Comparison of ENCODE assay signal across 12 cellular contexts in the genomic region with DNA sequence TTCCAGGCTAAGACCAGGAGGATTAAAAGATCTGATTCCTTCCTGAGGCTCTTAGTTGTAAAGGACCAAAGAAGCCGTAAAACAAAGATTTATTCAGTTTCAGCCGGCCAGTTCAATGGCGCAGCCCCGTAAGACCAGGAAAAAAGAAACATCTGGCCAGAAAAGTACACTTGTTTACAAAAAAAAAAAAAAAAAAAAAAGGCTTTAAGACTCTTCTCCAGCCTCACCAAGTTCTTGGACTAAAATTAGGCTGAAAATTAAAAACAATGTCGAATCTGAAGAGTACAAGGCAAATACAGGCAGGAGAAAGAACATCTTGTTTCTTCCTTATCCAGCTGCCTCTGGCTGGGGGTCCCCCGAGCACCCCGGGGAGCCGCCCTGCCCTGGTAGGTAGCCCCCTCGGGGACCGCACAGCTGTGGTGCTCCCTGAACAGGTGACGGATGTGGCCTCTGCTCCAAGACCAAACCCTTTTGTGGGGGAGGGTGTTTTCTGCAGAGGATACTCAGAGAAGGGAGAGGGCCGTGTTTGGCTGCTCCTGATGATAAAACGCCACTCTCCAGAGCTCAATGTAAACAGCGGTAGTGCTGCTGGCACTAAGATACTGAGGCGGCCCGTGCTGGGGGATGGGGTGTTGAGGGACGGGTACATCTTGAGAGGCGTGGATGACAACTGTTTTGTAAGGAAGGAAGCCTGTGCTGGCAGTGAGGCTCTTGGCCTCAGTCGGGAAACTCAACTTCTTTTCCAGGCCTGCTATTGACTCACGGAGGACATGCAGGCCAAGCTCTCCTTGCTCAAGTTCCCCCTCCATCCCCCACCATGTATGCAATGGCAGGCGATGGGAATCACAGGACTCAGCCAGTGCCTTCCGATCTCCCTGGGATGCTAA.
A peak's percentile ranks its signal among the peaks of the same experiment; 100 is the strongest.
DNase-seq lines count a peak whose midpoint lies in the region; ATAC-seq and TF ChIP-seq lines count a peak whose summit lies in the region.
"Had no signal": no experiment of that assay in that cellular context is flagged by ENCODE, and none has a peak within 500 bp of the region (broad histone marks: within the 10 kb centered on the region; RNA-seq: fewer than 3 reads in every experiment).

No MANE protein-coding gene starts in this region.

- no peaks in the 10 kb centered on the region for H3K4me1 Mint-ChIP-seq in Calu3 (ENCODE audit: low read depth, unreplicated experiment)
- H3K4me1 Mint-ChIP-seq in naive thymus-derived CD4-positive, alpha-beta T cell: no peaks in the 10 kb centered on the region

- DNase-seq in PC-9 (no peak), left ventricle myocardium superior (peak; percentile 83), trophoblast cell (no peak), Calu3 (no peak), AML-193 (lab: John Stamatoyannopoulos, UW) (no peak)
- DNase-seq in naive thymus-derived CD4-positive, alpha-beta T cell: no peak
- DNase-seq: activated naive CD4-positive, alpha-beta T cell treated with Interleukin-2 at 50 U/mL for 16 hours; dorsolateral prefrontal cortex; NCI-H1105; PC-3 had no signal

- H3K9me2 ChIP-seq in PC-9 (ENCODE audit: insufficient read depth): no peaks in the 10 kb centered on the region

- POLR2A ChIA-PET in PC-9 (lab: Charles Lee; ENCODE audit: unreplicated experiment): no interaction called here
- POLR2A ChIA-PET in naive thymus-derived CD4-positive, alpha-beta T cell (lab: Charles Lee): no interaction called here

- no peak overlapping the region for H3K27ac Mint-ChIP-seq in Calu3 (ENCODE audit: unreplicated experiment)
- peak overlapping the region in 1 of 9 donors; percentile 36 for H3K27ac Mint-ChIP-seq in naive thymus-derived CD4-positive, alpha-beta T cell

- no peak overlapping the region for H2BK120ac ChIP-seq in trophoblast cell (ENCODE audit: insufficient read depth, low read length, poor library complexity)

- H3K36me3 Mint-ChIP-seq in Calu3 (ENCODE audit: insufficient read depth, unreplicated experiment): no peaks in the 10 kb centered on the region
- peaks cover 0 to 3% (median 0%) of the 10 kb centered on the region in 5 donors for H3K36me3 Mint-ChIP-seq in naive thymus-derived CD4-positive, alpha-beta T cell

- TF ChIP-seq CTCF in PC-9 (conservative IDR thresholded peaks at IDR 0.05) (no peak), Calu3 (IDR thresholded peaks at IDR 0.05; ENCODE audit: unreplicated experiment) (no peak)

- H2BK5ac ChIP-seq in trophoblast cell (ENCODE audit: low read depth, low read length, poor library complexity): no peak overlapping the region

- peaks cover 54% of the 10 kb centered on the region for H3K27me3 Mint-ChIP-seq in Calu3 (ENCODE audit: unreplicated experiment)
- peaks cover 3 to 45% (median 30%) of the 10 kb centered on the region in 5 donors for H3K27me3 Mint-ChIP-seq in naive thymus-derived CD4-positive, alpha-beta T cell

- H3F3A ChIP-seq in PC-9 (ENCODE audit: insufficient read depth, low read depth): peaks cover 7% of the 10 kb centered on the region; the same call in 1 of the 2 replicates

- H3K27ac ChIP-seq in BLaER1 treated with 17β-estradiol and CSF1 and Interleukin-3, amounts not matched to agents 10 nM and 100 nM: peak overlapping the region in 10 of 11 experiments; percentile 16 to 92 (median 78); a peak in 18 of 22 replicates
- H3K27ac ChIP-seq in PC-9 (0 out of 2 replicates have a peak overlapping the region, but pooled peaks have one; percentile 2), trophoblast cell (ENCODE audit: low read depth, low read length) (no peak overlapping the region)
- H3K27ac ChIP-seq in naive thymus-derived CD4-positive, alpha-beta T cell (ENCODE audit: low read depth, low read length): no peak overlapping the region

- H3K9me3 ChIP-seq in BLaER1 treated with 17β-estradiol and CSF1 and Interleukin-3, amounts not matched to agents 10 nM and 100 nM (replicated peaks in 1 of 11): peaks cover 17 to 29% (median 28%) of the 10 kb centered on the region in 11 experiments
- H3K9me3 ChIP-seq in PC-9 (ENCODE audit: insufficient read depth, low read depth) (no peaks in the 10 kb centered on the region), trophoblast cell (ENCODE audit: insufficient read depth, low read depth, low read length) (peaks cover 9% of the 10 kb centered on the region)
- H3K9me3 ChIP-seq in naive thymus-derived CD4-positive, alpha-beta T cell (ENCODE audit: control insufficient read depth in 2 of 3, low read length in 3 of 3): no peaks in the 10 kb centered on the region

- H4K8ac ChIP-seq in trophoblast cell (ENCODE audit: low read depth, low read length): no peak overlapping the region

- H4K91ac ChIP-seq in trophoblast cell (ENCODE audit: low read depth, low read length): peak overlapping the region; percentile 3

- H3K14ac ChIP-seq in trophoblast cell (ENCODE audit: low read length): no peak overlapping the region

- H4K20me1 ChIP-seq in BLaER1 treated with 17β-estradiol and CSF1 and Interleukin-3, amounts not matched to agents 10 nM and 100 nM: no peaks in the 10 kb centered on the region
- H4K20me1 ChIP-seq in PC-9 (ENCODE audit: insufficient read depth): no peaks in the 10 kb centered on the region

- peaks cover 18% of the 10 kb centered on the region for H3K79me1 ChIP-seq in trophoblast cell (ENCODE audit: low read length)

- H3K79me2 ChIP-seq in PC-9 (ENCODE audit: low read depth) (no peaks in the 10 kb centered on the region), trophoblast cell (ENCODE audit: control insufficient read depth, insufficient read depth, low read length, poor library complexity) (no peaks in the 10 kb centered on the region)

- no peak overlapping the region for H3K4me3 Mint-ChIP-seq in Calu3 (ENCODE audit: low read depth, unreplicated experiment)
- no peak overlapping the region for H3K4me3 Mint-ChIP-seq in naive thymus-derived CD4-positive, alpha-beta T cell

- ATAC-seq in left ventricle myocardium superior (peak; percentile 77), GM21529 (IDR thresholded peaks at IDR 0.05; ENCODE audit: unreplicated experiment) (no peak)
- ATAC-seq in naive thymus-derived CD4-positive, alpha-beta T cell: no peak
- ATAC-seq: PC-3 had no signal

- H3K4me2 ChIP-seq in BLaER1 treated with 17β-estradiol and CSF1 and Interleukin-3, amounts not matched to agents 10 nM and 100 nM: peak overlapping the region; percentile 78 to 94 (median 89)
- peak overlapping the region; percentile 59 for H3K4me2 ChIP-seq in PC-9
- H3K4me2 ChIP-seq in trophoblast cell (ENCODE audit: low read length): no peak overlapping the region

- H2AFZ ChIP-seq in PC-9: no peak overlapping the region
- no peak overlapping the region for H2AFZ ChIP-seq in trophoblast cell (ENCODE audit: insufficient read depth, low read length, poor library complexity)

- BruUV-seq in PC-9 (replicated peaks; lab: Mats Ljungman, UMichigan): no TSS peak
- no TSS peak for BruUV-seq in Calu3 (replicated peaks; lab: Mats Ljungman, UMichigan)

- peaks cover 50 to 85% (median 82%) of the 10 kb centered on the region in 10 experiments for H3K4me1 ChIP-seq in BLaER1 treated with 17β-estradiol and CSF1 and Interleukin-3, amounts not matched to agents 10 nM and 100 nM
- H3K4me1 ChIP-seq in PC-9 (replicated peaks; ENCODE audit: insufficient read depth) (peaks cover 14% of the 10 kb centered on the region), trophoblast cell (ENCODE audit: control insufficient read depth in 1 of 2, insufficient read depth in 2 of 2, low read length in 2 of 2) (peaks cover 14 to 22% of the 10 kb centered on the region in 2 experiments)
- H3K4me1 ChIP-seq in naive thymus-derived CD4-positive, alpha-beta T cell (ENCODE audit: control insufficient read depth in 2 of 2, insufficient read depth in 2 of 2, low read length in 2 of 2): no peaks in the 10 kb centered on the region

- intact Hi-C loops in PC-9 (cut with micrococcal nuclease; ENCODE audit: unreplicated experiment): no loop called here
- intact Hi-C loops in left ventricle myocardium superior (cut with micrococcal nuclease): no loop called here
- intact Hi-C loops in Calu3 (cut with micrococcal nuclease; ENCODE audit: unreplicated experiment): no loop called here
- intact Hi-C loops in naive thymus-derived CD4-positive, alpha-beta T cell (cut with micrococcal nuclease): no loop called here

- H3K36me3 ChIP-seq in BLaER1 treated with 17β-estradiol and CSF1 and Interleukin-3, amounts not matched to agents 10 nM and 100 nM: no peaks in the 10 kb centered on the region; a peak in 1 of 22 replicates
- H3K36me3 ChIP-seq in PC-9 (ENCODE audit: low read depth) (no peaks in the 10 kb centered on the region), trophoblast cell (ENCODE audit: control insufficient read depth in 1 of 2, insufficient read depth in 2 of 2, low read length in 2 of 2) (no peaks in the 10 kb centered on the region)
- H3K36me3 ChIP-seq in naive thymus-derived CD4-positive, alpha-beta T cell (ENCODE audit: control insufficient read depth in 2 of 3, insufficient read depth in 3 of 3, low read length in 3 of 3): no peaks in the 10 kb centered on the region

- no peak overlapping the region for H3K4ac ChIP-seq in trophoblast cell (ENCODE audit: low read depth, low read length)

- H3K4me3 ChIP-seq in BLaER1 treated with 17β-estradiol and CSF1 and Interleukin-3, amounts not matched to agents 10 nM and 100 nM: peak overlapping the region in 5 of 10 experiments; percentile 4 to 38 (median 11); a peak in 6 of 20 replicates
- H3K4me3 ChIP-seq in PC-9 (no peak overlapping the region), trophoblast cell (ENCODE audit: low read depth, low read length) (no peak overlapping the region)
- no peak overlapping the region for H3K4me3 ChIP-seq in naive thymus-derived CD4-positive, alpha-beta T cell (ENCODE audit: low read length)
- H3K4me3 ChIP-seq: dorsolateral prefrontal cortex had no signal

- no peak overlapping the region for H2AK5ac ChIP-seq in trophoblast cell (ENCODE audit: low read length)

- H3K9me3 Mint-ChIP-seq in Calu3 (ENCODE audit: low read depth, unreplicated experiment): peaks cover 2% of the 10 kb centered on the region
- H3K9me3 Mint-ChIP-seq in naive thymus-derived CD4-positive, alpha-beta T cell: peaks cover 0 to 14% (median 6%) of the 10 kb centered on the region in 11 donors

- no peak overlapping the region for H4K12ac ChIP-seq in trophoblast cell (ENCODE audit: low read depth, low read length)

- no peak overlapping the region for H3K23ac ChIP-seq in trophoblast cell (ENCODE audit: low read length)

- no CpG with 5 or more reads among the region's 22 CpGs for WGBS in trophoblast cell (ENCODE audit: extremely low coverage, insufficient coverage, insufficient read length)

- CTCF ChIA-PET in PC-9 (lab: Charles Lee): no interaction called here
- CTCF ChIA-PET in Calu3 (lab: Charles Lee): no interaction called here
- CTCF ChIA-PET in naive thymus-derived CD4-positive, alpha-beta T cell (lab: Charles Lee): no interaction called here

- no peak overlapping the region for H2BK12ac ChIP-seq in trophoblast cell (ENCODE audit: low read length)

- 0 out of 22 replicates have a peak, but pooled peaks cover 0 to 3% (median 0%) of the 10 kb centered on the region in 11 experiments for H3K27me3 ChIP-seq in BLaER1 treated with 17β-estradiol and CSF1 and Interleukin-3, amounts not matched to agents 10 nM and 100 nM
- H3K27me3 ChIP-seq in PC-9 (ENCODE audit: insufficient read depth, low read depth) (no peaks in the 10 kb centered on the region), trophoblast cell (ENCODE audit: insufficient read depth, low read length) (no peaks in the 10 kb centered on the region)
- H3K27me3 ChIP-seq in naive thymus-derived CD4-positive, alpha-beta T cell (ENCODE audit: control insufficient read depth in 2 of 2, insufficient read depth in 2 of 2, low read length in 2 of 2): no peaks in the 10 kb centered on the region

- H3K18ac ChIP-seq in trophoblast cell (ENCODE audit: low read length): no peak overlapping the region

- H3K9ac ChIP-seq in BLaER1 treated with 17β-estradiol and CSF1 and Interleukin-3, amounts not matched to agents 10 nM and 100 nM: peak overlapping the region in 9 of 11 experiments; percentile 22 to 81 (median 62); a peak in 17 of 22 replicates
- no peak overlapping the region for H3K9ac ChIP-seq in trophoblast cell (ENCODE audit: low read length)

Comparison
In these comparisons a context has a peak if more than half of its experiments do, and no peak if none do; other contexts are left out.
1. H3K27ac ChIP-seq: peak in BLaER1 treated with 17β-estradiol and CSF1 and Interleukin-3, amounts not matched to agents 10 nM and 100 nM (10 of 11) and PC-9 (single experiment); none in trophoblast cell (single experiment) and naive thymus-derived CD4-positive, alpha-beta T cell (single experiment).